ENCODE assay signal across 9 cellular contexts in the genomic region with DNA sequence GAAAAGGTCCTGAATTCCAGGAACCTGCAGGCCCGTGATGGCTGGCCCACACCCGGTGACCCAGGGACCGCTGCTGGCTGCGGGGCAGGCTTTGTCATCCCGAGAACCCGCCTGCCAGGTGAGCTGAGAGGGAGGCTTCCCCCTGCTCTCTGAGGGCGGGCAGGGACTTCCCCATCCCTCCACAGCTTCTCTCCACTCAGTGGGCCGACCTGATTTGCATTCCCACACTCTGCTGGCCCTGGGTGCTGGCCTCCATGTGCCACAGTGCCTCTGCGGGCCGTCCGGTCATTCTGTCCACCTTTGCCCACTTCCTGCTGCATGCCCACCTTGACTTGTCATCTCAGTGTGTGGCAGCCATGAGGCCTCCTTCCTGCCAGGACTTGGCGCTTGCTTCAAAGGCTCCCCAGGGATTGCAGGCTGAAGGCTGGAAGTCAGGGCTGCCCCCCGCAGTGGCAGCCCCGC. TPM values are rescaled to one million over a fixed set of nuclear protein-coding genes. Genes with fewer than 3 reads are reported as not detected.
DNase-seq lines count a peak whose midpoint lies in the region; ATAC-seq and TF ChIP-seq lines count a peak whose summit lies in the region.
"Had no signal": no experiment of that assay in that cellular context is flagged by ENCODE, and none has a peak within 500 bp of the region (broad histone marks: within the 10 kb centered on the region; RNA-seq: fewer than 3 reads in every experiment).

No MANE protein-coding gene starts in this region.

- intact Hi-C loops in activated B cell treated with CpG ODN at 0.5 μM for 24 hours (cut with micrococcal nuclease) (loop anchor here (1.0 to 2.0 kb wide), 3 partner anchors 20 to 37 kb away; no protein-coding TSS in a partner anchor), posterior cingulate gyrus (cut with DNase I) (loop anchor here (5.0 kb wide), 1 partner anchor 37 kb away; a partner anchor contains a TSS), right lobe of liver (cut with DNase I) (no loop called here)

- no peak for TF ChIP-seq POLR2A in right lobe of liver (IDR thresholded peaks at IDR 0.05)

- no peaks in the 10 kb centered on the region for H3K4me1 ChIP-seq in right lobe of liver

- H3K27me3 ChIP-seq in right lobe of liver, result no peaks in the 10 kb centered on the region

- H3K9me3 ChIP-seq in right lobe of liver, result no peaks in the 10 kb centered on the region

- CTCF ChIA-PET in activated B cell treated with CpG ODN at 0.5 μM for 24 hours (lab: Charles Lee), result interaction anchor here (0.9 to 1.1 kb wide), 2 partner anchors 14 to 53 kb away, joined by 3 to 5 read pairs; no protein-coding TSS in a partner anchor

- TF ChIP-seq CTCF in activated B cell treated with CpG ODN at 0.5 μM for 24 hours (IDR thresholded peaks at IDR 0.05), result no peak
- no peak for TF ChIP-seq CTCF in right lobe of liver (IDR thresholded peaks at IDR 0.05)

- POLR2A ChIA-PET in activated B cell treated with CpG ODN at 0.5 μM for 24 hours (lab: Charles Lee), result interaction anchor here (0.6 to 1.5 kb wide), 6 partner anchors 10 to 109 kb away, joined by 3 to 6 read pairs (median 4); no protein-coding TSS in a partner anchor

- H3K4me1 Mint-ChIP-seq in activated B cell treated with CpG ODN at 0.5 μM for 24 hours, result peaks cover 32% of the 10 kb centered on the region

- WGBS in right lobe of liver (ENCODE audit: insufficient coverage, low coverage, low lambda C conversion rate, missing lambda C conversion rate), result 49% methylated on average over 5 of the region's 14 CpGs

- no peaks in the 10 kb centered on the region for H3K27me3 Mint-ChIP-seq in activated B cell treated with CpG ODN at 0.5 μM for 24 hours

- no peak overlapping the region for H3K4me3 ChIP-seq in right lobe of liver

- peak overlapping the region; percentile 15 for H3K4me3 Mint-ChIP-seq in activated B cell treated with CpG ODN at 0.5 μM for 24 hours

- H3K9me3 Mint-ChIP-seq in activated B cell treated with CpG ODN at 0.5 μM for 24 hours, result no peaks in the 10 kb centered on the region

- H3K36me3 ChIP-seq in right lobe of liver, result no peaks in the 10 kb centered on the region

- DNase-seq in stimulated activated naive CD4-positive, alpha-beta T cell treated with Interleukin-2 at 50 U/mL for 16 hours (lab: John Stamatoyannopoulos, UW), result peak; percentile 14
- no peak for DNase-seq in stimulated activated naive CD4-positive, alpha-beta T cell (lab: John Stamatoyannopoulos, UW)
- DNase-seq in activated B cell treated with CpG ODN at 0.5 μM for 24 hours (peak; percentile 54), posterior cingulate gyrus (no peak), inferior parietal cortex (ENCODE audit: extremely low spot score) (no peak), right lobe of liver (no peak), NCI-H1417 treated with DMSO at 0.1 percent for 48 hours (lab: John Stamatoyannopoulos, UW) (no peak)
- DNase-seq: NCI-H446 had no signal

- no peak overlapping the region for H3K27ac ChIP-seq in right lobe of liver

- peak; percentile 96 for ATAC-seq in HG02870 (IDR thresholded peaks at IDR 0.05; ENCODE audit: unreplicated experiment)
- peak; percentile 99 for ATAC-seq in activated B cell treated with CpG ODN at 0.5 μM for 24 hours (ENCODE audit: low read depth)
- no peak for ATAC-seq in right lobe of liver

- no peak overlapping the region for H3K27ac Mint-ChIP-seq in activated B cell treated with CpG ODN at 0.5 μM for 24 hours

- H3K36me3 Mint-ChIP-seq in activated B cell treated with CpG ODN at 0.5 μM for 24 hours (ENCODE audit: low read depth), result no peaks in the 10 kb centered on the region

RNA-seq across cellular contexts. Expression of a gene that starts 35.3 kb away (rescaled TPM):
- total RNA-seq in activated B cell treated with CpG ODN at 0.5 μM for 24 hours (2.4 and 3.3 TPM in 2 replicates), right lobe of liver (1 to 10 TPM in 4 of 6 experiments, under 1 TPM in 2; 0.81 to 2.9 (median 1.3) TPM)

Comparison
In these comparisons a context has a peak if more than half of its experiments do, and no peak if none do; other contexts are left out.
1. DNase-seq: peak in stimulated activated naive CD4-positive, alpha-beta T cell treated with Interleukin-2 at 50 U/mL for 16 hours (single experiment) and activated B cell treated with CpG ODN at 0.5 μM for 24 hours (single experiment); none in stimulated activated naive CD4-positive, alpha-beta T cell (0 of 6), posterior cingulate gyrus (0 of 10), inferior parietal cortex (single experiment), right lobe of liver (0 of 3) and NCI-H1417 treated with DMSO at 0.1 percent for 48 hours (single experiment).
2. ATAC-seq: peak in HG02870 (single experiment) and activated B cell treated with CpG ODN at 0.5 μM for 24 hours (single experiment); none in right lobe of liver (0 of 4).
3. intact Hi-C loops: an anchor here in activated B cell treated with CpG ODN at 0.5 μM for 24 hours (1.0 to 2.0 kb wide) and posterior cingulate gyrus (5.0 kb wide); none called in right lobe of liver.